In genomic region chr11:1491379-1491778, GRCh38 we compare ENCODE assay signal across 28 cellular contexts.
"Had no signal": no experiment of that assay in that cellular context is flagged by ENCODE, and none has a peak within 500 bp of the region (broad histone marks: within the 10 kb centered on the region; RNA-seq: fewer than 3 reads in every experiment).

No MANE protein-coding gene starts in this region.

- H3K36me3 ChIP-seq: esophagus squamous epithelium, heart right ventricle, left ventricle myocardium inferior, lower lobe of right lung, ovary, thoracic aorta, tibial nerve, upper lobe of right lung, vagina had no signal

- FAIRE-seq: endometrium, islet of Langerhans had no signal

- H3K27ac ChIP-seq: esophagus squamous epithelium, heart right ventricle, left ventricle myocardium inferior, lower lobe of right lung, ovary, psoas muscle, skin epidermis, thoracic aorta, tibial nerve, upper lobe of right lung, vagina had no signal

- H3K9me3 ChIP-seq: esophagus squamous epithelium, left ventricle myocardium inferior, lower lobe of right lung, ovary, psoas muscle, thoracic aorta, upper lobe of right lung, vagina had no signal

- DNase-seq: cortex of kidney; effector memory CD8-positive, alpha-beta T cell; erythroblast; esophagus squamous epithelium; foreskin melanocyte; glutamatergic neuron; heart right ventricle; hippocampal formation; kidney glomerular epithelial cell; left colon; left ventricle myocardium inferior; lower lobe of right lung; naive thymus-derived CD8-positive, alpha-beta T cell; nephron progenitor cell; nucleus accumbens; right cardiac atrium; stimulated activated CD4-positive, alpha-beta T cell treated with anti-CD3 and anti-CD28 coated beads, Interleukin-15, amount 100 ng/mL, for 24 hours; stimulated activated CD4-positive, alpha-beta T cell treated with anti-CD3 and anti-CD28 coated beads, Interleukin-2, amount 100 ng/mL, for 48 hours; stimulated activated naive B cell treated with anti-CD40 and anti-IgM and Interleukin-4, amounts not matched to agents 10 μg/mL and 1 μg/mL and 100 μg/mL, for 72 hours had no signal

- H3K4me3 ChIP-seq: esophagus squamous epithelium, heart right ventricle, left ventricle myocardium inferior, lower lobe of right lung, ovary, psoas muscle, skin epidermis, thoracic aorta, tibial nerve, upper lobe of right lung, vagina had no signal

- H3K27me3 ChIP-seq: esophagus squamous epithelium, heart right ventricle, ovary, tibial nerve, upper lobe of right lung, vagina had no signal

- ATAC-seq: effector memory CD8-positive, alpha-beta T cell; heart right ventricle; left colon; lower lobe of right lung; naive thymus-derived CD8-positive, alpha-beta T cell; psoas muscle; right cardiac atrium; stimulated activated naive B cell treated with anti-CD40 and anti-IgM and Interleukin-4, amounts not matched to agents 10 μg/mL and 1 μg/mL and 100 μg/mL, for 72 hours; upper lobe of right lung had no signal
